8 cellular contexts compared by ENCODE assay signal in genomic region chr10:124708922-124709520, GRCh38. TPM values are rescaled to one million over a fixed set of nuclear protein-coding genes. Genes with fewer than 3 reads are reported as not detected.
DNase-seq lines count a peak whose midpoint lies in the region; ATAC-seq and TF ChIP-seq lines count a peak whose summit lies in the region.

No MANE protein-coding gene starts in this region.

- ATAC-seq in HG03571 (IDR thresholded peaks at IDR 0.05; ENCODE audit: unreplicated experiment): no peak

- H3K4me1 Mint-ChIP-seq in glutamatergic neuron (ENCODE audit: low read depth, unreplicated experiment): peaks cover 46% of the 10 kb centered on the region
- H3K4me1 Mint-ChIP-seq in activated naive CD4-positive, alpha-beta T cell treated with anti-CD3 and anti-CD28 coated beads, Interleukin-2, amount 10 ng/mL, durations not matched to agents 7 days and 5 days: peaks cover 89% of the 10 kb centered on the region

- no peak overlapping the region for H3K27ac Mint-ChIP-seq in glutamatergic neuron (ENCODE audit: unreplicated experiment)
- H3K27ac Mint-ChIP-seq in activated naive CD4-positive, alpha-beta T cell treated with anti-CD3 and anti-CD28 coated beads, Interleukin-2, amount 10 ng/mL, durations not matched to agents 7 days and 5 days: no peak overlapping the region

- H3K27me3 Mint-ChIP-seq in glutamatergic neuron (ENCODE audit: unreplicated experiment): no peaks in the 10 kb centered on the region
- no peaks in the 10 kb centered on the region for H3K27me3 Mint-ChIP-seq in activated naive CD4-positive, alpha-beta T cell treated with anti-CD3 and anti-CD28 coated beads, Interleukin-2, amount 10 ng/mL, durations not matched to agents 7 days and 5 days

- no peak for TF ChIP-seq CTCF in glutamatergic neuron (IDR thresholded peaks at IDR 0.05; ENCODE audit: partially characterized antibody, unreplicated experiment)

- peak; percentile 19 for DNase-seq in EH (ENCODE audit: low read depth)
- DNase-seq in SK-N-DZ (ENCODE audit: low spot score): peak; percentile 79
- DNase-seq in glutamatergic neuron: no peak
- DNase-seq in activated naive CD4-positive, alpha-beta T cell treated with anti-CD3 and anti-CD28 coated beads, Interleukin-2, amount 10 ng/mL, durations not matched to agents 7 days and 5 days: no peak
- DNase-seq in activated CD4-positive, CD25-positive, alpha-beta regulatory T cell (lab: John Stamatoyannopoulos, UW): no peak
- DNase-seq in GOT3 (lab: John Stamatoyannopoulos, UW): no peak

- peak overlapping the region; percentile 40 for H3K27ac ChIP-seq in rectal smooth muscle tissue (ENCODE audit: low read depth, low read length)

- H3K36me3 Mint-ChIP-seq in glutamatergic neuron (ENCODE audit: unreplicated experiment): no peaks in the 10 kb centered on the region
- peaks cover 44% of the 10 kb centered on the region for H3K36me3 Mint-ChIP-seq in activated naive CD4-positive, alpha-beta T cell treated with anti-CD3 and anti-CD28 coated beads, Interleukin-2, amount 10 ng/mL, durations not matched to agents 7 days and 5 days

- H3K4me3 Mint-ChIP-seq in glutamatergic neuron (ENCODE audit: unreplicated experiment): peak overlapping the region; percentile 16
- no peak overlapping the region for H3K4me3 Mint-ChIP-seq in activated naive CD4-positive, alpha-beta T cell treated with anti-CD3 and anti-CD28 coated beads, Interleukin-2, amount 10 ng/mL, durations not matched to agents 7 days and 5 days

- H3K4me3 ChIP-seq in rectal smooth muscle tissue (ENCODE audit: low read length): no peak overlapping the region

- H3K36me3 ChIP-seq in rectal smooth muscle tissue (ENCODE audit: control insufficient read depth, insufficient read depth, low read length): peaks cover 6% of the 10 kb centered on the region

- peaks cover 3% of the 10 kb centered on the region for H3K9me3 Mint-ChIP-seq in glutamatergic neuron (ENCODE audit: unreplicated experiment)
- no peaks in the 10 kb centered on the region for H3K9me3 Mint-ChIP-seq in activated naive CD4-positive, alpha-beta T cell treated with anti-CD3 and anti-CD28 coated beads, Interleukin-2, amount 10 ng/mL, durations not matched to agents 7 days and 5 days

- H3K9ac ChIP-seq in rectal smooth muscle tissue (ENCODE audit: low read length): no peak overlapping the region

- H3K4me1 ChIP-seq in rectal smooth muscle tissue (ENCODE audit: control insufficient read depth, insufficient read depth, low read length): peaks cover 35% of the 10 kb centered on the region

- CTCF ChIA-PET in activated naive CD4-positive, alpha-beta T cell treated with anti-CD3 and anti-CD28 coated beads, Interleukin-2, amount 10 ng/mL, durations not matched to agents 7 days and 5 days (lab: Charles Lee): interaction anchor here (1.2 to 7.8 kb wide), 3 partner anchors 10 to 32 kb away, joined by 3 to 60 read pairs (median 7); no protein-coding TSS in a partner anchor

- no peaks in the 10 kb centered on the region for H3K27me3 ChIP-seq in rectal smooth muscle tissue (ENCODE audit: control insufficient read depth, insufficient read depth, low read length)

RNA-seq across cellular contexts. Expression of gene FAM53B, which starts 35.2 kb away (rescaled TPM):
- polyA plus RNA-seq in SK-N-DZ (2014; cell fraction: cytosol; rRNA removed): 17.1 and 21.9 TPM in 2 replicates
- polyA plus RNA-seq in SK-N-DZ (2014; cell fraction: nucleus; rRNA removed): 15.9 and 19.3 TPM in 2 replicates
- total RNA-seq in glutamatergic neuron (ENCODE audit: unreplicated experiment): 30.5 TPM

Comparison
In these comparisons a context has a peak if more than half of its experiments do, and no peak if none do; other contexts are left out.
1. DNase-seq: peak in EH (single experiment) and SK-N-DZ (single experiment); none in glutamatergic neuron (single experiment), activated naive CD4-positive, alpha-beta T cell treated with anti-CD3 and anti-CD28 coated beads, Interleukin-2, amount 10 ng/mL, durations not matched to agents 7 days and 5 days (single experiment), activated CD4-positive, CD25-positive, alpha-beta regulatory T cell (0 of 4) and GOT3 (single experiment).